In the genomic region with DNA sequence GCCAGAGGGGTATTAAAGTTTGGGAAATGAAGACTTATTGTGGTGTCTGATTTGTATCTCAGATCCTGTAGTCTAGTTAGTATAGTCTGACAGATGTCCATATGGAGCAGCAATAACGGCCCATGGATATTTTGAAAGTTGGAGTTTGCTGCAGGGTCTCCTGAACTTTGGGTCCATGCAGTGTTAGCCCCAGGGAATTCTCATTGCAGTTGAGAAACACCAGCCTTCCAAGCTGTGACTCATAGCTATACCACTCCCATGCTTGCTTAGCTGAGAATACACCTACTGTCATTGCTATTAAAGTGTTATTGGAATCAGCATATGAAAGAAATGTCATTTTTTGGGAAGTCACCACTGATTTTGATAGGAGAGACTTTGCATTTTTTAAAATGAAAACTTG, we compare ENCODE assay signal across 21 cellular contexts. TPM values are rescaled to one million over a fixed set of nuclear protein-coding genes. Genes with fewer than 3 reads are reported as not detected.
DNase-seq lines count a peak whose midpoint lies in the region; ATAC-seq and TF ChIP-seq lines count a peak whose summit lies in the region.
"Had no signal": no experiment of that assay in that cellular context is flagged by ENCODE, and none has a peak within 500 bp of the region (broad histone marks: within the 10 kb centered on the region; RNA-seq: fewer than 3 reads in every experiment).

No MANE protein-coding gene starts in this region.

- no peak overlapping the region for H3K18ac ChIP-seq in mesenchymal stem cell (ENCODE audit: low read depth in 1 of 2, low read length in 2 of 2)

- no peak overlapping the region for H2BK5ac ChIP-seq in mesenchymal stem cell (ENCODE audit: low read depth, low read length, poor library complexity, severe bottlenecking)

- no peak overlapping the region for H3K4me3 ChIP-seq in mesenchymal stem cell (ENCODE audit: insufficient read depth in 1 of 2, low read depth in 1 of 2, low read length in 2 of 2)
- H3K4me3 ChIP-seq in upper lobe of right lung: no peak overlapping the region
- H3K4me3 ChIP-seq: GM23338, Peyer's patch had no signal

- H3K79me1 ChIP-seq in mesenchymal stem cell (replicated peaks; ENCODE audit: low read length, poor library complexity, severe bottlenecking): no peaks in the 10 kb centered on the region

- ATAC-seq in upper lobe of right lung (no peak), GM18511 (IDR thresholded peaks at IDR 0.05; ENCODE audit: unreplicated experiment) (no peak)
- ATAC-seq: GM23338, SK-N-SH treated with all-trans-retinoic acid at 6 μM for 48 hours had no signal

- H3K4me1 ChIP-seq in mesenchymal stem cell (ENCODE audit: control insufficient read depth, insufficient read depth, low read depth, low read length) (no peaks in the 10 kb centered on the region), upper lobe of right lung (peaks cover 10% of the 10 kb centered on the region)
- H3K4me1 ChIP-seq: Peyer's patch had no signal

- peaks cover 52% of the 10 kb centered on the region for H3K36me3 Mint-ChIP-seq in endothelial cell (ENCODE audit: low read depth, unreplicated experiment)

- peaks cover 14% of the 10 kb centered on the region for H3K4me1 Mint-ChIP-seq in endothelial cell (ENCODE audit: unreplicated experiment)

- WGBS in mesenchymal stem cell: 83% methylated on average over 1 of the region's 1 CpG

- no peak overlapping the region for H2BK15ac ChIP-seq in mesenchymal stem cell (ENCODE audit: low read depth, poor library complexity, severe bottlenecking)

- DNase-seq in HPDE6-E6E7 (ENCODE audit: extremely low spot score): peak; percentile 32
- peak; percentile 45 for DNase-seq in RPMI7951 (ENCODE audit: low read depth)
- DNase-seq in endothelial cell (ENCODE audit: low spot score): no peak
- DNase-seq in mesenchymal stem cell: peak; percentile 21
- no peak for DNase-seq in upper lobe of right lung
- DNase-seq in NCI-H1092 treated with DMSO at 0.1 percent for 48 hours (lab: John Stamatoyannopoulos, UW): no peak
- DNase-seq in activated effector memory CD4-positive, alpha-beta T cell treated with anti-CD3 and anti-CD28 coated beads, Interleukin-2, amount 50 U/mL, for 16 hours: no peak
- DNase-seq: ACHN, AML-193, DMS 273 treated with DMSO at 0.1 percent for 48 hours, KBM-7, NCI-H1048, NCI-H146, NCI-H2081, NCI-H524 treated with DMSO at 0.1 percent for 48 hours, Peyer's patch, SHP77 treated with DMSO at 0.1 percent for 48 hours had no signal

- no peak overlapping the region for H3K14ac ChIP-seq in mesenchymal stem cell (ENCODE audit: low read length in 2 of 2)

- H3K9me3 Mint-ChIP-seq in endothelial cell (ENCODE audit: unreplicated experiment): no peaks in the 10 kb centered on the region

- H3K9ac ChIP-seq in mesenchymal stem cell (ENCODE audit: low read length): no peak overlapping the region

- no peak overlapping the region for H3K27ac ChIP-seq in mesenchymal stem cell (ENCODE audit: low read length, poor library complexity, severe bottlenecking)
- no peak overlapping the region for H3K27ac ChIP-seq in upper lobe of right lung
- H3K27ac ChIP-seq: Peyer's patch had no signal

- H3K4me2 ChIP-seq in mesenchymal stem cell (ENCODE audit: low read length, poor library complexity, severe bottlenecking): no peak overlapping the region
- H3K4me2 ChIP-seq: GM23338 had no signal

- no peak overlapping the region for H2BK120ac ChIP-seq in mesenchymal stem cell (ENCODE audit: low read depth, low read length)

- intact Hi-C loops in upper lobe of right lung (cut with DNase I): no loop called here

- no peak for TF ChIP-seq CTCF in endothelial cell (IDR thresholded peaks at IDR 0.05; ENCODE audit: unreplicated experiment)
- no peak for TF ChIP-seq CTCF in upper lobe of right lung (IDR thresholded peaks at IDR 0.05)

- no peak overlapping the region for H2AFZ ChIP-seq in mesenchymal stem cell (ENCODE audit: low read depth, low read length)
- H2AFZ ChIP-seq: GM23338 had no signal

- no peak overlapping the region for H2AK5ac ChIP-seq in mesenchymal stem cell (ENCODE audit: low read length, severe bottlenecking)

- no peak overlapping the region for H4K91ac ChIP-seq in mesenchymal stem cell (ENCODE audit: low read length)

- no peak overlapping the region for H4K8ac ChIP-seq in mesenchymal stem cell (ENCODE audit: low read length)

- no peak overlapping the region for H2BK12ac ChIP-seq in mesenchymal stem cell (ENCODE audit: low read length in 2 of 2)

- H3K23ac ChIP-seq in mesenchymal stem cell (ENCODE audit: low read length in 2 of 2): no peak overlapping the region

- H3K27me3 ChIP-seq in mesenchymal stem cell (ENCODE audit: control insufficient read depth in 1 of 2, insufficient read depth in 1 of 2, low read length in 2 of 2) (no peaks in the 10 kb centered on the region), upper lobe of right lung (no peaks in the 10 kb centered on the region)
- H3K27me3 ChIP-seq: Peyer's patch had no signal

- H3K27me3 Mint-ChIP-seq in endothelial cell (ENCODE audit: unreplicated experiment): peaks cover 1% of the 10 kb centered on the region

- H3K27ac Mint-ChIP-seq in endothelial cell (ENCODE audit: unreplicated experiment): no peak overlapping the region
- H3K27ac Mint-ChIP-seq: GM23338 had no signal

- peak overlapping the region; percentile 56 for H3K4me3 Mint-ChIP-seq in endothelial cell (ENCODE audit: unreplicated experiment)
- H3K4me3 Mint-ChIP-seq: CD14-positive monocyte, GM23338 had no signal

- H3K36me3 ChIP-seq in mesenchymal stem cell (ENCODE audit: control insufficient read depth in 1 of 2, insufficient read depth in 2 of 2, low read depth in 1 of 2, low read length in 2 of 2): peaks cover 0 to 46% of the 10 kb centered on the region in 2 experiments
- H3K36me3 ChIP-seq in upper lobe of right lung: peaks cover 22% of the 10 kb centered on the region

- H3K9me3 ChIP-seq in mesenchymal stem cell (ENCODE audit: control insufficient read depth, low read length) (peaks cover 5% of the 10 kb centered on the region), upper lobe of right lung (no peaks in the 10 kb centered on the region)
- H3K9me3 ChIP-seq: Peyer's patch had no signal

- no peak overlapping the region for H3K4ac ChIP-seq in mesenchymal stem cell (ENCODE audit: low read depth in 1 of 2, low read length in 2 of 2)

RNA-seq across cellular contexts. Expression of a gene that starts 29.2 kb away (rescaled TPM):
- 4.1 and 4.8 TPM in 2 replicates for total RNA-seq in RPMI7951 (2014; rRNA removed; shearing (Covaris generic))
- total RNA-seq in endothelial cell (ENCODE audit: unreplicated experiment): 118 TPM
- 5.9 TPM for polyA plus RNA-seq in mesenchymal stem cell (2013, experiment 1 of 2)
- 5.9 TPM for polyA plus RNA-seq in mesenchymal stem cell (2013, experiment 2 of 2)
- total RNA-seq in upper lobe of right lung: 16.1 TPM

RNA-seq across cellular contexts. Expression of a gene that starts 43.2 kb away (rescaled TPM):
- total RNA-seq in RPMI7951 (2014; rRNA removed; shearing (Covaris generic)): 16.7 and 17.5 TPM in 2 replicates
- 14.5 TPM for total RNA-seq in endothelial cell (ENCODE audit: unreplicated experiment)
- polyA plus RNA-seq in mesenchymal stem cell (2013, experiment 1 of 2): 6.6 TPM
- polyA plus RNA-seq in mesenchymal stem cell (2013, experiment 2 of 2): 8.1 TPM
- 20.6 TPM for total RNA-seq in upper lobe of right lung

RNA-seq across cellular contexts. Expression of a gene that starts 48.8 kb away (rescaled TPM):
- 58.2 and 63.9 TPM in 2 replicates for total RNA-seq in RPMI7951 (2014; rRNA removed; shearing (Covaris generic))
- total RNA-seq in endothelial cell (ENCODE audit: unreplicated experiment) (51.0 TPM), upper lobe of right lung (78.4 TPM)
- polyA plus RNA-seq in mesenchymal stem cell (2013, experiment 1 of 2): 23.3 TPM
- polyA plus RNA-seq in mesenchymal stem cell (2013, experiment 2 of 2): 24.1 TPM

Comparison
In these comparisons a context has a peak if more than half of its experiments do, and no peak if none do; other contexts are left out.
1. DNase-seq: peak in HPDE6-E6E7 (single experiment), RPMI7951 (single experiment) and mesenchymal stem cell (single experiment); none in endothelial cell (single experiment), upper lobe of right lung (single experiment), NCI-H1092 treated with DMSO at 0.1 percent for 48 hours (single experiment) and activated effector memory CD4-positive, alpha-beta T cell treated with anti-CD3 and anti-CD28 coated beads, Interleukin-2, amount 50 U/mL, for 16 hours (single experiment).